In the genomic region with DNA sequence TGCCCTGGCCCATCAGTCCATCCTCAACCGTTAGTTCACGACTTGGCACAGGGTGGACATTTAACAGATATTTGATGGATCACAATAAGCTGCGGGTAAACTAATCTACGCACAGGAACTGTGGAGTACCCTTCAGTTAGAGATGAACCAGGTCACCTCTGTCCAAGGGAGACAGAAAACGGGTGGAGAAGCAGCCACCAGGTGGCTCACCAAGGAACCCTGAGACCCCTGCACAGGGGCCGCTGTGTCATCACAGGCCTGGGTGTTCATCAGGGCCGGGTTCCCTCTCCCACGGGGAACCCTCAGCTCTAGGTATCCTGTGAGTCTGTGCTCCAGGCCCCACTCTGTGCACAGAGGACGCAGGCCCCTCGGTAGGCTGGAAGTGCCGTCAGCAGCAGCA, we compare ENCODE assay signal across 23 cellular contexts.
A peak's percentile ranks its signal among the peaks of the same experiment; 100 is the strongest.
DNase-seq lines count a peak whose midpoint lies in the region; ATAC-seq and TF ChIP-seq lines count a peak whose summit lies in the region.
"Had no signal": no experiment of that assay in that cellular context is flagged by ENCODE, and none has a peak within 500 bp of the region (broad histone marks: within the 10 kb centered on the region; RNA-seq: fewer than 3 reads in every experiment).

No MANE protein-coding gene starts in this region.

- H3K27me3 ChIP-seq in BE2C (no peaks in the 10 kb centered on the region), DND-41 (ENCODE audit: insufficient read depth, low read length, poor library complexity) (no peaks in the 10 kb centered on the region), endodermal cell (ENCODE audit: control insufficient read depth, insufficient read depth, low read length, poor library complexity, severe bottlenecking) (no peaks in the 10 kb centered on the region), Peyer's patch (no peaks in the 10 kb centered on the region), hepatocyte (no peaks in the 10 kb centered on the region)

- no peaks in the 10 kb centered on the region for H3K9me2 ChIP-seq in hepatocyte (replicated peaks; ENCODE audit: insufficient read depth)

- ATAC-seq in DND-41 (ENCODE audit: insufficient read depth, low read depth) = no peak
- ATAC-seq in HG03378 (IDR thresholded peaks at IDR 0.05; ENCODE audit: unreplicated experiment) = no peak
- ATAC-seq: CD8-positive, alpha-beta T cell; HCT116; Panc1; T-cell had no signal

- no peak for TF ChIP-seq POLR2A in Peyer's patch (IDR thresholded peaks at IDR 0.05)

- H3K27ac Mint-ChIP-seq in endodermal cell = no peak overlapping the region
- H3K27ac Mint-ChIP-seq: CD8-positive, alpha-beta T cell; T-cell had no signal

- DNase-seq in BE2C = peak; percentile 35
- DNase-seq in DND-41 = no peak
- peak; percentile 47 for DNase-seq in SK-N-DZ (ENCODE audit: low spot score)
- DNase-seq in endodermal cell = peak; percentile 77
- no peak for DNase-seq in Peyer's patch
- DNase-seq in hepatocyte (ENCODE audit: low spot score) = no peak
- DNase-seq: Caco-2; CD8-positive, alpha-beta T cell; EL; GDM1; GOT3; KG1; MM.1S; NCI-H1048; NCI-H1417 treated with DMSO at 0.1 percent for 48 hours; NCI-H2081; NCI-H524; NCI-H748 treated with DMSO at 0.1 percent for 48 hours; T-cell had no signal

- H3K36me3 Mint-ChIP-seq in endodermal cell (ENCODE audit: low read depth) = no peaks in the 10 kb centered on the region
- H3K36me3 Mint-ChIP-seq: CD8-positive, alpha-beta T cell; T-cell had no signal

- H3K79me2 ChIP-seq in DND-41 (ENCODE audit: insufficient read depth, low read length) = no peaks in the 10 kb centered on the region
- H3K79me2 ChIP-seq in hepatocyte = no peaks in the 10 kb centered on the region

- H3K4me2 ChIP-seq in DND-41 (ENCODE audit: insufficient read depth, low read length) (no peak overlapping the region), hepatocyte (no peak overlapping the region)

- H3K4me3 Mint-ChIP-seq in endodermal cell = no peak overlapping the region
- H3K4me3 Mint-ChIP-seq: CD8-positive, alpha-beta T cell; T-cell had no signal

- H3K4me1 ChIP-seq in BE2C (peaks cover 12% of the 10 kb centered on the region), DND-41 (ENCODE audit: insufficient read depth, low read length) (no peaks in the 10 kb centered on the region), endodermal cell (ENCODE audit: control insufficient read depth, insufficient read depth, low read length) (no peaks in the 10 kb centered on the region), Peyer's patch (no peaks in the 10 kb centered on the region), hepatocyte (ENCODE audit: insufficient read depth) (no peaks in the 10 kb centered on the region)
- H3K4me1 ChIP-seq: Caco-2 had no signal

- no peaks in the 10 kb centered on the region for H3K27me3 Mint-ChIP-seq in endodermal cell (ENCODE audit: insufficient read depth)
- H3K27me3 Mint-ChIP-seq: T-cell had no signal

- H3K4me3 ChIP-seq in BE2C (ENCODE audit: low read depth, low read length) (no peak overlapping the region), DND-41 (ENCODE audit: low read depth in 1 of 2, low read length in 2 of 2) (no peak overlapping the region), endodermal cell (ENCODE audit: low read length) (no peak overlapping the region), Peyer's patch (no peak overlapping the region), hepatocyte (no peak overlapping the region)

- TF ChIP-seq CTCF in BE2C (IDR thresholded peaks at IDR 0.05; ENCODE audit: low read depth, low read length) (peak; percentile 45), DND-41 (IDR thresholded peaks at IDR 0.05; ENCODE audit: borderline replicate concordance, extremely low read depth, low read length, poor library complexity, severe bottlenecking) (peak; percentile 25), endodermal cell (conservative IDR thresholded peaks at IDR 0.05) (peak; percentile 66), Peyer's patch (IDR thresholded peaks at IDR 0.05) (no peak), hepatocyte (IDR thresholded peaks at IDR 0.05; ENCODE audit: poor library complexity) (no peak)

- H3K36me3 ChIP-seq in BE2C = peaks cover 24% of the 10 kb centered on the region
- no peaks in the 10 kb centered on the region for H3K36me3 ChIP-seq in DND-41 (ENCODE audit: insufficient read depth, low read length)
- H3K36me3 ChIP-seq in endodermal cell (ENCODE audit: control insufficient read depth, insufficient read depth, low read length) = no peaks in the 10 kb centered on the region
- H3K36me3 ChIP-seq in Peyer's patch = no peaks in the 10 kb centered on the region
- no peaks in the 10 kb centered on the region for H3K36me3 ChIP-seq in hepatocyte (replicated peaks; ENCODE audit: insufficient read depth, low read depth)

- H3K27ac ChIP-seq in DND-41 (ENCODE audit: low read length) (no peak overlapping the region), endodermal cell (ENCODE audit: low read depth, low read length) (no peak overlapping the region), Peyer's patch (no peak overlapping the region), hepatocyte (no peak overlapping the region)
- H3K27ac ChIP-seq: C4-2B had no signal

- H3K9ac ChIP-seq in DND-41 (ENCODE audit: low read depth, low read length) (no peak overlapping the region), endodermal cell (ENCODE audit: extremely low read depth, low read length, poor library complexity, severe bottlenecking) (no peak overlapping the region)

- H4K20me1 ChIP-seq in DND-41 (ENCODE audit: insufficient read depth, low read length) (0 out of 2 replicates have a peak, but pooled peaks cover 5% of the 10 kb centered on the region), hepatocyte (ENCODE audit: insufficient read depth, poor library complexity, severe bottlenecking) (no peaks in the 10 kb centered on the region)

- WGBS in endodermal cell (ENCODE audit: insufficient coverage in 1 of 2, insufficient read length in 1 of 2), 2 experiments = 81 to 84% methylated on average over 7 to 11 of the region's 11 CpGs
- WGBS in hepatocyte (ENCODE audit: low lambda C conversion rate, missing lambda C conversion rate) = 75% methylated on average over 11 of the region's 11 CpGs

- no peak overlapping the region for H2AFZ ChIP-seq in DND-41 (ENCODE audit: low read depth, low read length)
- no peak overlapping the region for H2AFZ ChIP-seq in hepatocyte

- no peaks in the 10 kb centered on the region for H3K9me3 Mint-ChIP-seq in endodermal cell
- H3K9me3 Mint-ChIP-seq: CD8-positive, alpha-beta T cell had no signal

- H3K4me1 Mint-ChIP-seq in endodermal cell = no peaks in the 10 kb centered on the region
- H3K4me1 Mint-ChIP-seq: T-cell had no signal

- H3K9me3 ChIP-seq in BE2C (no peaks in the 10 kb centered on the region), DND-41 (ENCODE audit: insufficient read depth, low read length, severe bottlenecking) (no peaks in the 10 kb centered on the region), endodermal cell (ENCODE audit: control insufficient read depth, low read length) (no peaks in the 10 kb centered on the region), Peyer's patch (no peaks in the 10 kb centered on the region), hepatocyte (ENCODE audit: low read depth) (no peaks in the 10 kb centered on the region)
- H3K9me3 ChIP-seq: Caco-2 had no signal

Comparison
In these comparisons a context has a peak if more than half of its experiments do, and no peak if none do; other contexts are left out.
1. DNase-seq: peak in BE2C (single experiment), SK-N-DZ (single experiment) and endodermal cell (single experiment); none in DND-41 (single experiment), Peyer's patch (0 of 3) and hepatocyte (single experiment).
2. CTCF ChIP-seq: peak in BE2C (single experiment), DND-41 (single experiment) and endodermal cell (single experiment); none in Peyer's patch (0 of 6) and hepatocyte (single experiment).